In the genomic region with DNA sequence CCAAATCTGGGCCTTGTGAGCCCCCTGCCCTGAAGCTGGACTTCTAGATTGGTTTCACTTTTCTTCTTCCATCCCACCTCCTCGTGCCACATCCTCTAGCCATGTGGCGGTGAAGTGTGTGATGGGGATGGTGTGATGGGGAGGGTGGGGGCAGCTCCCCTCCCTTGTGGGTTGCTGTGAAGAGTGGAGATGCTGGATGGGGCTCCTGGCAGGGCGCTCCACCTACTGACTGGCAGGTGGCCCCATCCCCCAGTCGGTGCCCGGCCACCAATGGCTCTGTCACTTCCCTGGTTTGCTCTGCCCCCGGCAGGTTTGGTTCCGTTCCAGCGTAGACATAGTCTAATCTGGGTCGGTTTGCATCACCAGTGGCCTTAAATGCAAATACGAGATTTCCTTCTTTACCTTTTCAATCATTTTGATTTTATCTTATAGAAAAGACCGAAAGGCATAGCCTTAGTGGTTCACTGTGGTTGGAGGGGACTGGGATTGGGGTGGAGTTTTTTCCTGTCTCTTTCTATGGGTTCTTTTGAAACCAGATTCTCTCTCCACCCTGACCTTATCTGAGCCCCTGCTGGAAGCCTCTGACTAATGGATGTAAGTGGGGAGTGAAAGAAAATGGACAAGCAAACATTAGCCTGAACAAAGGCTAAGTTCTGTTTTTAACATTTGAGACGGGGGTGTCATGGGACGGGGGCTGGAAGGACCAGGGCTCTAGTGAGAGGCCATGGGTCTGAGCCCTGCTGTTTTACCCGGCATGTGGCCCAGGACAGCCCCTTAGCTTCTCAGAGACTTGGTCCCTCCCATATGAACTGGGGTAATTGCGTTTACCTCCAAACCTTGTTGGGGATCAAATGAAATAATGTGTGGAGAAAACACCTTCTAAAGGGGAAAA, we compare ENCODE assay signal across 30 cellular contexts.
DNase-seq lines count a peak whose midpoint lies in the region; ATAC-seq and TF ChIP-seq lines count a peak whose summit lies in the region.
"Had no signal": no experiment of that assay in that cellular context is flagged by ENCODE, and none has a peak within 500 bp of the region (broad histone marks: within the 10 kb centered on the region; RNA-seq: fewer than 3 reads in every experiment).

No MANE protein-coding gene starts in this region.

- ATAC-seq in activated naive CD8-positive, alpha-beta T cell treated with anti-CD3 and anti-CD28 coated beads, Interleukin-2, amount 50 U/mL, for 24 hours, result no peak
- no peak for ATAC-seq in HG02610 (IDR thresholded peaks at IDR 0.05; ENCODE audit: unreplicated experiment)
- ATAC-seq in activated CD8-positive, alpha-beta memory T cell treated with anti-CD3 and anti-CD28 coated beads, Interleukin-2, amount 10 ng/mL, durations not matched to agents 7 days and 5 days, result no peak
- ATAC-seq: gastroesophageal sphincter; left cardiac atrium; stimulated activated naive CD8-positive, alpha-beta T cell treated with anti-CD3 and anti-CD28 coated beads, Interleukin-15, amount 100 ng/mL, for 72 hours had no signal

- H3K4me3 ChIP-seq in right atrium auricular region (no peak overlapping the region), choroid plexus epithelial cell (ENCODE audit: low read depth, low read length) (no peak overlapping the region), neural progenitor cell (no peak overlapping the region)
- H3K4me3 ChIP-seq: gastroesophageal sphincter, hepatocyte, PC-9, smooth muscle cell had no signal

- H3F3A ChIP-seq in neural progenitor cell (ENCODE audit: low read depth), result no peaks in the 10 kb centered on the region

- H3K27ac ChIP-seq in right atrium auricular region (no peak overlapping the region), neural progenitor cell (no peak overlapping the region)
- H3K27ac ChIP-seq: brain microvascular endothelial cell, gastroesophageal sphincter, hepatocyte, PC-9 had no signal

- no peaks in the 10 kb centered on the region for H3K36me3 Mint-ChIP-seq in neural progenitor cell
- no peaks in the 10 kb centered on the region for H3K36me3 Mint-ChIP-seq in activated naive CD8-positive, alpha-beta T cell treated with anti-CD3 and anti-CD28 coated beads, Interleukin-2, amount 50 U/mL, for 24 hours (ENCODE audit: low read depth)
- peaks cover 6% of the 10 kb centered on the region for H3K36me3 Mint-ChIP-seq in activated CD8-positive, alpha-beta memory T cell treated with anti-CD3 and anti-CD28 coated beads, Interleukin-2, amount 10 ng/mL, durations not matched to agents 7 days and 5 days
- H3K36me3 Mint-ChIP-seq: CD8-positive, alpha-beta memory T cell had no signal

- no peaks in the 10 kb centered on the region for H3K9me3 ChIP-seq in right atrium auricular region
- H3K9me3 ChIP-seq in neural progenitor cell (ENCODE audit: low read depth), result no peaks in the 10 kb centered on the region
- H3K9me3 ChIP-seq: gastroesophageal sphincter had no signal

- peaks cover 9% of the 10 kb centered on the region for H3K27me3 Mint-ChIP-seq in neural progenitor cell (ENCODE audit: insufficient read depth, low read depth)
- H3K27me3 Mint-ChIP-seq in activated naive CD8-positive, alpha-beta T cell treated with anti-CD3 and anti-CD28 coated beads, Interleukin-2, amount 50 U/mL, for 24 hours, result peaks cover 2% of the 10 kb centered on the region
- H3K27me3 Mint-ChIP-seq in activated CD8-positive, alpha-beta memory T cell treated with anti-CD3 and anti-CD28 coated beads, Interleukin-2, amount 10 ng/mL, durations not matched to agents 7 days and 5 days, result peaks cover 5% of the 10 kb centered on the region

- CTCF ChIA-PET in activated CD8-positive, alpha-beta memory T cell treated with anti-CD3 and anti-CD28 coated beads, Interleukin-2, amount 10 ng/mL, durations not matched to agents 7 days and 5 days (lab: Charles Lee), result no interaction called here

- H3K9me3 Mint-ChIP-seq in neural progenitor cell, result no peaks in the 10 kb centered on the region
- H3K9me3 Mint-ChIP-seq in activated naive CD8-positive, alpha-beta T cell treated with anti-CD3 and anti-CD28 coated beads, Interleukin-2, amount 50 U/mL, for 24 hours, result peaks cover 4% of the 10 kb centered on the region
- H3K9me3 Mint-ChIP-seq in activated CD8-positive, alpha-beta memory T cell treated with anti-CD3 and anti-CD28 coated beads, Interleukin-2, amount 10 ng/mL, durations not matched to agents 7 days and 5 days (ENCODE audit: low read depth), result peaks cover 4% of the 10 kb centered on the region
- H3K9me3 Mint-ChIP-seq: CD8-positive, alpha-beta memory T cell; H9; neural crest cell; stimulated activated naive CD8-positive, alpha-beta T cell treated with anti-CD3 and anti-CD28 coated beads, Interleukin-15, amount 100 ng/mL, for 72 hours had no signal

- H3K27me3 ChIP-seq in right atrium auricular region (no peaks in the 10 kb centered on the region), neural progenitor cell (no peaks in the 10 kb centered on the region)
- H3K27me3 ChIP-seq: brain microvascular endothelial cell, hepatocyte had no signal

- no peaks in the 10 kb centered on the region for H4K20me1 ChIP-seq in neural progenitor cell (ENCODE audit: low read depth)

- H3K4me3 Mint-ChIP-seq in neural progenitor cell, result no peak overlapping the region
- H3K4me3 Mint-ChIP-seq in activated naive CD8-positive, alpha-beta T cell treated with anti-CD3 and anti-CD28 coated beads, Interleukin-2, amount 50 U/mL, for 24 hours, result no peak overlapping the region
- H3K4me3 Mint-ChIP-seq in activated CD8-positive, alpha-beta memory T cell treated with anti-CD3 and anti-CD28 coated beads, Interleukin-2, amount 10 ng/mL, durations not matched to agents 7 days and 5 days, result no peak overlapping the region
- H3K4me3 Mint-ChIP-seq: B cell; H9; neural crest cell; stimulated activated naive CD8-positive, alpha-beta T cell treated with anti-CD3 and anti-CD28 coated beads, Interleukin-15, amount 100 ng/mL, for 72 hours had no signal

- H3K36me3 ChIP-seq in right atrium auricular region (no peaks in the 10 kb centered on the region), neural progenitor cell (no peaks in the 10 kb centered on the region)
- H3K36me3 ChIP-seq: brain microvascular endothelial cell, gastroesophageal sphincter had no signal

- intact Hi-C loops in cardiac septum (cut with DNase I), result no loop called here

- no peak overlapping the region for H3K9ac ChIP-seq in neural progenitor cell

- peak overlapping the region; percentile 73 for H3K27ac Mint-ChIP-seq in neural progenitor cell
- H3K27ac Mint-ChIP-seq in activated naive CD8-positive, alpha-beta T cell treated with anti-CD3 and anti-CD28 coated beads, Interleukin-2, amount 50 U/mL, for 24 hours, result no peak overlapping the region
- no peak overlapping the region for H3K27ac Mint-ChIP-seq in activated CD8-positive, alpha-beta memory T cell treated with anti-CD3 and anti-CD28 coated beads, Interleukin-2, amount 10 ng/mL, durations not matched to agents 7 days and 5 days
- H3K27ac Mint-ChIP-seq: B cell; H9; stimulated activated naive CD8-positive, alpha-beta T cell treated with anti-CD3 and anti-CD28 coated beads, Interleukin-15, amount 100 ng/mL, for 72 hours had no signal

- H3K4me1 ChIP-seq in right atrium auricular region (no peaks in the 10 kb centered on the region), neural progenitor cell (peaks cover 15% of the 10 kb centered on the region)
- H3K4me1 ChIP-seq: gastroesophageal sphincter had no signal

- peak; percentile 26 for DNase-seq in cardiac septum (ENCODE audit: low spot score)
- no peak for DNase-seq in right atrium auricular region (ENCODE audit: low spot score)
- peak; percentile 38 for DNase-seq in choroid plexus epithelial cell (ENCODE audit: low read depth)
- DNase-seq in neural progenitor cell (ENCODE audit: low spot score), result no peak
- no peak for DNase-seq in activated naive CD8-positive, alpha-beta T cell treated with anti-CD3 and anti-CD28 coated beads, Interleukin-2, amount 50 U/mL, for 24 hours
- no peak for DNase-seq in activated CD8-positive, alpha-beta memory T cell treated with anti-CD3 and anti-CD28 coated beads, Interleukin-2, amount 10 ng/mL, durations not matched to agents 7 days and 5 days
- no peak for DNase-seq in kidney tubule cell (ENCODE audit: low spot score)
- DNase-seq: ACHN; activated CD4-positive, alpha-beta T cell treated with anti-CD3 and anti-CD28 coated beads for 4 hours; activated naive CD4-positive, alpha-beta T cell treated with Interleukin-2 at 50 U/mL for 16 hours; activated T-cell treated with anti-CD3 and anti-CD28 coated beads for 4 hours; brain microvascular endothelial cell; CD8-positive, alpha-beta memory T cell; H9; Kasumi-1; left cardiac atrium; mammary epithelial cell; NCI-H1417; NCI-H2081; NCI-H2227 treated with DMSO at 0.1 percent for 48 hours; NCI-H526; PC-9; stimulated activated CD4-positive, alpha-beta T cell treated with anti-CD3 and anti-CD28 coated beads, Interleukin-2, amount 100 ng/mL, for 24 hours; stimulated activated naive CD8-positive, alpha-beta T cell treated with anti-CD3 and anti-CD28 coated beads, Interleukin-15, amount 100 ng/mL, for 72 hours had no signal

- no peaks in the 10 kb centered on the region for H3K79me2 ChIP-seq in neural progenitor cell (ENCODE audit: low read depth)
- H3K79me2 ChIP-seq: hepatocyte had no signal

- TF ChIP-seq CTCF in right atrium auricular region (IDR thresholded peaks at IDR 0.05) (no peak), choroid plexus epithelial cell (conservative IDR thresholded peaks at IDR 0.05; ENCODE audit: low read depth, low read length) (no peak), neural progenitor cell (IDR thresholded peaks at IDR 0.05) (no peak)

- H3K4me2 ChIP-seq in neural progenitor cell, result peak overlapping the region; percentile 31
- H3K4me2 ChIP-seq: hepatocyte, PC-9, smooth muscle cell had no signal

- peaks cover 43% of the 10 kb centered on the region for H3K4me1 Mint-ChIP-seq in neural progenitor cell
- H3K4me1 Mint-ChIP-seq in activated naive CD8-positive, alpha-beta T cell treated with anti-CD3 and anti-CD28 coated beads, Interleukin-2, amount 50 U/mL, for 24 hours, result peaks cover 2% of the 10 kb centered on the region
- H3K4me1 Mint-ChIP-seq in activated CD8-positive, alpha-beta memory T cell treated with anti-CD3 and anti-CD28 coated beads, Interleukin-2, amount 10 ng/mL, durations not matched to agents 7 days and 5 days, result peaks cover 29% of the 10 kb centered on the region
- H3K4me1 Mint-ChIP-seq: B cell had no signal

- no peak overlapping the region for H2AFZ ChIP-seq in neural progenitor cell (replicated peaks)
- H2AFZ ChIP-seq: hepatocyte, PC-9 had no signal

Comparison
In these comparisons a context has a peak if more than half of its experiments do, and no peak if none do; other contexts are left out.
1. DNase-seq: peak in cardiac septum (single experiment) and choroid plexus epithelial cell (single experiment); none in right atrium auricular region (single experiment), neural progenitor cell (single experiment), activated naive CD8-positive, alpha-beta T cell treated with anti-CD3 and anti-CD28 coated beads, Interleukin-2, amount 50 U/mL, for 24 hours (single experiment), activated CD8-positive, alpha-beta memory T cell treated with anti-CD3 and anti-CD28 coated beads, Interleukin-2, amount 10 ng/mL, durations not matched to agents 7 days and 5 days (single experiment) and kidney tubule cell (single experiment).